Comparison of ENCODE assay signal across 31 cellular contexts in the genomic region with DNA sequence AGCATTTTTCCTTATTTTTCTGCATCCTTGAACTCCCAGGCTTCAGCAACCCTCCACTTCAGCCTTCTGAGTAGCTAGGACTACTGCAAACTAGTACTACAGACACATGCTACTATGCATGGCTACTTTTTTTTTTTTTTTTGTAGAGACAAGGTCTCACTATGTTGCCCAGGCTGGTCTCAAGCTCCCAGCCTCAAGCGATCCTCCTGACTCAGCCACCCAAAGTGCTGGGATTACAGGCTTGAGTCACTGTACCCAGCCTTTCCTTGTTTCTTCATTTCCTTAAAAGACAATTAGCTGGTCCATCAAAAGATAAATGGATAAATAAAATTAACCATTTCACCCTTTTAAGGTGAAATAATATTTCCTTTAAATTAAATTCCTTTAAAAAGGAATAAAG.
"Had no signal": no experiment of that assay in that cellular context is flagged by ENCODE, and none has a peak within 500 bp of the region (broad histone marks: within the 10 kb centered on the region; RNA-seq: fewer than 3 reads in every experiment).

No MANE protein-coding gene starts in this region.

- DNase-seq: activated CD4-positive, alpha-beta T cell treated with anti-CD3 and anti-CD28 coated beads, Interleukin-2, amount 10 ng/mL, durations not matched to agents 24 days and 14 days; activated CD4-positive, alpha-beta T cell treated with anti-CD3 and anti-CD28 coated beads, Interleukin-2, amount 50 U/mL, for 4 hours; activated CD8-positive, alpha-beta T cell treated with anti-CD3 and anti-CD28 coated beads for 36 hours; activated gamma-delta T cell; activated naive CD4-positive, alpha-beta T cell treated with Interleukin-2 at 50 U/mL for 16 hours; activated naive CD8-positive, alpha-beta T cell treated with anti-CD3 and anti-CD28 coated beads, Interleukin-2, amount 10 ng/mL, durations not matched to agents 7 days and 5 days; activated T-cell treated with anti-CD3 and anti-CD28 coated beads, Interleukin-2, amount 50 U/mL, for 1 hour; amygdala; caudate nucleus; cerebellar nuclear complex; MG63; NCI-H1048; NCI-H1105 treated with DMSO at 0.1 percent for 48 hours; NCI-H1436; NCI-H1694; NCI-H1930; NCI-H510A; NCI-H526; NCI-H748 treated with DMSO at 0.1 percent for 48 hours; NK-92 treated with Interleukin-12 subunit alpha and Interleukin-12 subunit beta, amount 100 ng/mL, for 24 hours; PC-3; Peyer's patch; RPMI8226; SHP77 treated with DMSO at 0.1 percent for 48 hours; SK-N-SH had no signal

- H3K4me3 Mint-ChIP-seq: activated CD4-positive, alpha-beta T cell treated with anti-CD3 and anti-CD28 coated beads, Interleukin-2, amount 10 ng/mL, durations not matched to agents 24 days and 14 days; activated CD8-positive, alpha-beta T cell treated with anti-CD3 and anti-CD28 coated beads for 36 hours; activated naive CD4-positive, alpha-beta T cell treated with anti-CD3 and anti-CD28 coated beads, Interleukin-2, amount 50 U/mL, for 24 hours; activated naive CD8-positive, alpha-beta T cell treated with anti-CD3 and anti-CD28 coated beads, Interleukin-2, amount 10 ng/mL, durations not matched to agents 7 days and 5 days; T-helper 1 cell treated with Interleukin-12 subunit alpha and Interleukin-12 subunit beta and Interleukin-4 antibody, amounts not matched to agents 30 μg/mL and 1 μg/mL, for 36 hours; T-helper 2 cell treated with Interferon-gamma antibody and Interleukin-4, amounts not matched to agents 5 μg/mL and 100 μg/mL, for 36 hours had no signal

- H3K36me3 Mint-ChIP-seq: activated naive CD4-positive, alpha-beta T cell treated with anti-CD3 and anti-CD28 coated beads, Interleukin-2, amount 50 U/mL, for 24 hours; activated naive CD8-positive, alpha-beta T cell treated with anti-CD3 and anti-CD28 coated beads, Interleukin-2, amount 10 ng/mL, durations not matched to agents 7 days and 5 days had no signal

- H3K4me2 ChIP-seq: SK-N-SH had no signal

- H3K9me3 Mint-ChIP-seq: activated CD4-positive, alpha-beta T cell treated with anti-CD3 and anti-CD28 coated beads, Interleukin-2, amount 10 ng/mL, durations not matched to agents 24 days and 14 days; activated CD8-positive, alpha-beta T cell treated with anti-CD3 and anti-CD28 coated beads for 36 hours; activated naive CD4-positive, alpha-beta T cell treated with anti-CD3 and anti-CD28 coated beads, Interleukin-2, amount 50 U/mL, for 24 hours; activated naive CD8-positive, alpha-beta T cell treated with anti-CD3 and anti-CD28 coated beads, Interleukin-2, amount 10 ng/mL, durations not matched to agents 7 days and 5 days; activated T-helper 2 cell treated with anti-CD3 and anti-CD28 coated beads, Interferon-gamma antibody, Interleukin-2, Interleukin-4, amounts not matched to agents 10 μg/mL and 5 μg/mL and 100 μg/mL, durations not matched to agents 14 hours and 24 hours and 36 hours; T-helper 1 cell treated with Interleukin-12 subunit alpha and Interleukin-12 subunit beta and Interleukin-4 antibody, amounts not matched to agents 30 μg/mL and 1 μg/mL, for 36 hours; T-helper 2 cell treated with Interferon-gamma antibody and Interleukin-4, amounts not matched to agents 5 μg/mL and 100 μg/mL, for 36 hours had no signal

- H3K9me3 ChIP-seq: ascending aorta, MG63, Peyer's patch, SJSA1, SK-N-SH had no signal

- H3K4me1 ChIP-seq: ascending aorta, Peyer's patch, SJSA1 had no signal

- H3K27me3 ChIP-seq: ascending aorta, MG63, Peyer's patch, SJSA1 had no signal

- H3K9ac ChIP-seq: SK-N-SH had no signal

- H3K27ac Mint-ChIP-seq: activated CD4-positive, alpha-beta T cell treated with anti-CD3 and anti-CD28 coated beads, Interleukin-2, amount 10 ng/mL, durations not matched to agents 24 days and 14 days; activated CD8-positive, alpha-beta T cell treated with anti-CD3 and anti-CD28 coated beads for 36 hours; activated naive CD4-positive, alpha-beta T cell treated with anti-CD3 and anti-CD28 coated beads, Interleukin-2, amount 50 U/mL, for 24 hours; activated naive CD8-positive, alpha-beta T cell treated with anti-CD3 and anti-CD28 coated beads, Interleukin-2, amount 10 ng/mL, durations not matched to agents 7 days and 5 days; activated T-helper 2 cell treated with anti-CD3 and anti-CD28 coated beads, Interferon-gamma antibody, Interleukin-2, Interleukin-4, amounts not matched to agents 10 μg/mL and 5 μg/mL and 100 μg/mL, durations not matched to agents 14 hours and 24 hours and 36 hours; T-helper 1 cell treated with Interleukin-12 subunit alpha and Interleukin-12 subunit beta and Interleukin-4 antibody, amounts not matched to agents 30 μg/mL and 1 μg/mL, for 36 hours; T-helper 2 cell treated with Interferon-gamma antibody and Interleukin-4, amounts not matched to agents 5 μg/mL and 100 μg/mL, for 36 hours had no signal

- H3K27ac ChIP-seq: ascending aorta, Peyer's patch, SJSA1 had no signal

- ATAC-seq: activated CD8-positive, alpha-beta T cell treated with anti-CD3 and anti-CD28 coated beads for 36 hours; PC-3 had no signal

- H3K4me3 ChIP-seq: ascending aorta, MG63, Peyer's patch, SJSA1 had no signal

- H3K4me1 Mint-ChIP-seq: activated CD4-positive, alpha-beta T cell treated with anti-CD3 and anti-CD28 coated beads, Interleukin-2, amount 10 ng/mL, durations not matched to agents 24 days and 14 days; activated naive CD4-positive, alpha-beta T cell treated with anti-CD3 and anti-CD28 coated beads, Interleukin-2, amount 50 U/mL, for 24 hours; activated naive CD8-positive, alpha-beta T cell treated with anti-CD3 and anti-CD28 coated beads, Interleukin-2, amount 10 ng/mL, durations not matched to agents 7 days and 5 days had no signal

- H3K36me3 ChIP-seq: ascending aorta, MG63, Peyer's patch, SJSA1 had no signal
